In the genomic region with DNA sequence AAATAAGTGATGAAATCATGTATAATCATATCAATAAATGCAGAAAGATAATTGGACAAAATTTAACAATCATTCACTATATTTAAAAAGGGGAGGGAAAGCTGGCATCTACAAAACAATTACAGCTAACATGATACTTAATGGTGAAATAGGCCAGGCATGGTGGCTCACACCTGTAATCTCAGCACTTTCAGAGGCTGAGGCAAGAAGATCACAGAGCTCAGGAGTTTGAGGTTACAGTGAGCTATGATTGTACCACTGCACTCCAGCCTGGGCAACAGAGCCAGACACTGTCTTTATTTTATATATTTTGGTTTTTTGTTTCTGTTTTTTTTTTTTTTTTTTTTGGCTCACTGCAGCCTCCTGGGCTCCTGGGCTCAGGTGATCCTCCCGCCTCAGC, we compare ENCODE assay signal across 15 cellular contexts. TPM values are rescaled to one million over a fixed set of nuclear protein-coding genes. Genes with fewer than 3 reads are reported as not detected.
DNase-seq lines count a peak whose midpoint lies in the region; ATAC-seq and TF ChIP-seq lines count a peak whose summit lies in the region.
"Had no signal": no experiment of that assay in that cellular context is flagged by ENCODE, and none has a peak within 500 bp of the region (broad histone marks: within the 10 kb centered on the region; RNA-seq: fewer than 3 reads in every experiment).

No MANE protein-coding gene starts in this region.

- H3K4me3 ChIP-seq in adrenal gland: no peak overlapping the region
- H3K4me3 ChIP-seq: GM23248 had no signal

- no peak for TF ChIP-seq POLR2A in adrenal gland (IDR thresholded peaks at IDR 0.05)

- H3K9me3 ChIP-seq in adrenal gland (replicated peaks in 1 of 3): no peaks in the 10 kb centered on the region

- peaks cover 3 to 6% of the 10 kb centered on the region in 2 donors for H3K9me3 Mint-ChIP-seq in activated T-cell treated with anti-CD3 and anti-CD28 coated beads, Interleukin-2, amount 50 U/mL, for 72 hours
- H3K9me3 Mint-ChIP-seq in activated T-helper 17 cell treated with anti-CD3 and anti-CD28 coated beads, Interleukin-2, amount 50 U/mL, for 72 hours: no peaks in the 10 kb centered on the region
- no peaks in the 10 kb centered on the region for H3K9me3 Mint-ChIP-seq in stimulated activated effector memory CD8-positive, alpha-beta T cell treated with anti-CD3 and anti-CD28 coated beads, Interleukin-12 subunit alpha, Interleukin-12 subunit beta, amount 100 ng/mL, for 72 hours

- no peak overlapping the region for H3K4me3 Mint-ChIP-seq in activated T-cell treated with anti-CD3 and anti-CD28 coated beads, Interleukin-2, amount 50 U/mL, for 72 hours
- H3K4me3 Mint-ChIP-seq in activated T-helper 17 cell treated with anti-CD3 and anti-CD28 coated beads, Interleukin-2, amount 50 U/mL, for 72 hours: no peak overlapping the region
- H3K4me3 Mint-ChIP-seq in stimulated activated effector memory CD8-positive, alpha-beta T cell treated with anti-CD3 and anti-CD28 coated beads, Interleukin-12 subunit alpha, Interleukin-12 subunit beta, amount 100 ng/mL, for 72 hours: no peak overlapping the region
- H3K4me3 Mint-ChIP-seq: CD4-positive, alpha-beta memory T cell had no signal

- intact Hi-C loops in adrenal gland (cut with DNase I): no loop called here

- H3K36me3 Mint-ChIP-seq in activated T-cell treated with anti-CD3 and anti-CD28 coated beads, Interleukin-2, amount 50 U/mL, for 72 hours (ENCODE audit: insufficient read depth in 2 of 2): peaks cover 9 to 20% of the 10 kb centered on the region in 2 donors
- peaks cover 39% of the 10 kb centered on the region for H3K36me3 Mint-ChIP-seq in activated T-helper 17 cell treated with anti-CD3 and anti-CD28 coated beads, Interleukin-2, amount 50 U/mL, for 72 hours (ENCODE audit: low read depth)
- H3K36me3 Mint-ChIP-seq in stimulated activated effector memory CD8-positive, alpha-beta T cell treated with anti-CD3 and anti-CD28 coated beads, Interleukin-12 subunit alpha, Interleukin-12 subunit beta, amount 100 ng/mL, for 72 hours: peaks cover 25% of the 10 kb centered on the region

- no peak for DNase-seq in activated T-cell treated with anti-CD3 and anti-CD28 coated beads, Interleukin-2, amount 50 U/mL, for 72 hours
- DNase-seq in activated T-cell treated with anti-CD3 and anti-CD28 coated beads, Interleukin-2, amount 50 U/mL, for 1 hour: no peak
- DNase-seq in stimulated activated effector memory CD8-positive, alpha-beta T cell treated with anti-CD3 and anti-CD28 coated beads, Interleukin-12 subunit alpha, Interleukin-12 subunit beta, amount 100 ng/mL, for 72 hours (ENCODE audit: low spot score in 2 of 2): no peak
- DNase-seq in adrenal gland (no peak), DMS153 (lab: John Stamatoyannopoulos, UW) (no peak)
- DNase-seq: C1 segment of cervical spinal cord; Calu3; CD4-positive, alpha-beta memory T cell; COR-L47; DND-41; GM23248; H7; HCEC 1CT had no signal

- peak overlapping the region; percentile 73 for H3K27ac Mint-ChIP-seq in activated T-cell treated with anti-CD3 and anti-CD28 coated beads, Interleukin-2, amount 50 U/mL, for 72 hours
- no peak overlapping the region for H3K27ac Mint-ChIP-seq in activated T-helper 17 cell treated with anti-CD3 and anti-CD28 coated beads, Interleukin-2, amount 50 U/mL, for 72 hours
- H3K27ac Mint-ChIP-seq in stimulated activated effector memory CD8-positive, alpha-beta T cell treated with anti-CD3 and anti-CD28 coated beads, Interleukin-12 subunit alpha, Interleukin-12 subunit beta, amount 100 ng/mL, for 72 hours: no peak overlapping the region

- H3K4me1 Mint-ChIP-seq in activated T-cell treated with anti-CD3 and anti-CD28 coated beads, Interleukin-2, amount 50 U/mL, for 72 hours (ENCODE audit: low read depth): peaks cover 14% of the 10 kb centered on the region
- H3K4me1 Mint-ChIP-seq in activated T-helper 17 cell treated with anti-CD3 and anti-CD28 coated beads, Interleukin-2, amount 50 U/mL, for 72 hours: peaks cover 7% of the 10 kb centered on the region
- peaks cover 7% of the 10 kb centered on the region for H3K4me1 Mint-ChIP-seq in stimulated activated effector memory CD8-positive, alpha-beta T cell treated with anti-CD3 and anti-CD28 coated beads, Interleukin-12 subunit alpha, Interleukin-12 subunit beta, amount 100 ng/mL, for 72 hours

- peak; percentile 56 to 59 for ATAC-seq in activated T-cell treated with anti-CD3 and anti-CD28 coated beads, Interleukin-2, amount 50 U/mL, for 72 hours (replicated peaks in 1 of 2)
- peak; percentile 57 for ATAC-seq in activated T-helper 17 cell treated with anti-CD3 and anti-CD28 coated beads, Interleukin-2, amount 50 U/mL, for 72 hours (replicated peaks)
- peak; percentile 59 for ATAC-seq in stimulated activated effector memory CD8-positive, alpha-beta T cell treated with anti-CD3 and anti-CD28 coated beads, Interleukin-12 subunit alpha, Interleukin-12 subunit beta, amount 100 ng/mL, for 72 hours

- H3K36me3 ChIP-seq in adrenal gland (replicated peaks in 1 of 2): peaks cover 0 to 3% of the 10 kb centered on the region in 2 donors

- H3K27me3 ChIP-seq in adrenal gland: no peaks in the 10 kb centered on the region

- H3K27me3 Mint-ChIP-seq in activated T-cell treated with anti-CD3 and anti-CD28 coated beads, Interleukin-2, amount 50 U/mL, for 72 hours (ENCODE audit: low read depth): no peaks in the 10 kb centered on the region
- H3K27me3 Mint-ChIP-seq in activated T-helper 17 cell treated with anti-CD3 and anti-CD28 coated beads, Interleukin-2, amount 50 U/mL, for 72 hours: no peaks in the 10 kb centered on the region
- H3K27me3 Mint-ChIP-seq: CD4-positive, alpha-beta memory T cell had no signal

- 95 to 100% (median 100%) methylated on average over 1 of the region's 1 CpG for WGBS in adrenal gland, 4 donors

- TF ChIP-seq CTCF in adrenal gland (IDR thresholded peaks at IDR 0.05): no peak

- H3K27ac ChIP-seq in adrenal gland: no peak overlapping the region
- H3K27ac ChIP-seq: GM23248 had no signal

- H3K4me1 ChIP-seq in adrenal gland (replicated peaks in 1 of 2): no peaks in the 10 kb centered on the region

RNA-seq across cellular contexts. Expression of gene EDC3, which starts 12.1 kb away (rescaled TPM):
- total RNA-seq in activated T-cell treated with anti-CD3 and anti-CD28 coated beads, Interleukin-2, amount 50 U/mL, for 72 hours: 10 to 100 TPM; 50.6 to 52.3 TPM
- 10 to 100 TPM; 47.9 to 56.0 TPM for total RNA-seq in activated T-helper 17 cell treated with anti-CD3 and anti-CD28 coated beads, Interleukin-2, amount 50 U/mL, for 72 hours
- total RNA-seq in adrenal gland: 10 to 100 TPM in 4 of 8 donors, 1 to 10 TPM in 4; 3.9 to 25.3 (median 13.9) TPM
- polyA plus RNA-seq in adrenal gland: 10 to 100 TPM; 13.6 to 18.9 (median 18.6) TPM

RNA-seq across cellular contexts. Expression of gene CYP1A1, which starts 41.6 kb away (rescaled TPM):
- total RNA-seq in activated T-cell treated with anti-CD3 and anti-CD28 coated beads, Interleukin-2, amount 50 U/mL, for 72 hours: 1 to 10 TPM; 3.4 to 5.4 TPM
- total RNA-seq in activated T-helper 17 cell treated with anti-CD3 and anti-CD28 coated beads, Interleukin-2, amount 50 U/mL, for 72 hours: 10 to 100 TPM in 1 of 2 donors, 1 to 10 TPM in 1; 3.3 to 11.4 TPM
- total RNA-seq in adrenal gland: under 1 TPM in 1 of 8 donors, not detected in 7; 0.96 TPM
- 1 to 10 TPM in 1 of 3 donors, not detected in 2; 2.2 TPM for polyA plus RNA-seq in adrenal gland
- total RNA-seq: GM23248 had no signal
- polyA plus RNA-seq: BJ; CD4-positive, alpha-beta memory T cell; GM23248 had no signal
